ENCODE assay signal across 8 cellular contexts in the genomic region with DNA sequence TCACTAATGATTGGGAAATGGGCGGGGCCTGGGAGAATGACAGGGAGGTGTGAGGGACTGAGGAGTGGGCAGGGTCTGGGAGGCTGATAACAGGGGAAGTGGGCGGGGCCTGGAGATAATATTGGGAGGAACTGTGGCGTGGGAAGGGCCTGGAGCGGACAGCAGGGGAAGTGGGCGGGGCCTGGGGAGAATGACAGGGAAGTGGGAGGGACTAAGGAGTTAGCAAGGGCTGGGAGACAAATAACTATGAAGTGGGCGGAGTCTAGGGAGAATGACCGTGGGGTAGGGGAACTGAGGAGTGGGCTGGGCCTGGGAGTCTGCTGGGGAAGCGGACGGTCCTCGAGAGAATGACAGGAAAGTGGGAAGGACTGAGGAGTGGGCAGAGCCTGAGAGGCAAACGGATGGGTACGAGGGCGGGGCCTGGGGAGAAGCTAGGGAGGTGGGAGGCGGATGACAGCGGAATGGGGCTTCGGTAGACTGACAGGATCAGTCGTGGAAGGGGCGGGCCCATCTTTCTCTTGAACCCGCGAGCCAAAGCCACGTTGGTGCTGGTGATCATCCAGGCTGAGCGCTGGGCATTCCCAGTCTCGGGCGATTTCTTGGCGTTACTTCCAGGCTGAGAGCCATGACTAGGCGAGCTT. TPM values are rescaled to one million over a fixed set of nuclear protein-coding genes. Genes with fewer than 3 reads are reported as not detected.
A peak's percentile ranks its signal among the peaks of the same experiment; 100 is the strongest.
DNase-seq lines count a peak whose midpoint lies in the region; ATAC-seq and TF ChIP-seq lines count a peak whose summit lies in the region.

No MANE protein-coding gene starts in this region.

- H3K4me1 ChIP-seq in ectodermal cell (ENCODE audit: control insufficient read depth, insufficient read depth, low read length) = no peaks in the 10 kb centered on the region

- peaks cover 7% of the 10 kb centered on the region for H3K27me3 ChIP-seq in ectodermal cell (ENCODE audit: control insufficient read depth, insufficient read depth, low read length, poor library complexity, severe bottlenecking)

- H3K9me3 ChIP-seq in ectodermal cell (ENCODE audit: control insufficient read depth, low read length) = no peaks in the 10 kb centered on the region

- DNase-seq in GM04503 (ENCODE audit: low read depth) (peak; percentile 64), NCI-H460 (ENCODE audit: extremely low read depth, low read depth) (peak; percentile 94), lower leg skin (ENCODE audit: low spot score in 2 of 2) (peak; percentile 95 to 98), T1000 (lab: John Stamatoyannopoulos, UW) (no peak)
- DNase-seq in activated CD4-positive, alpha-beta T cell treated with anti-CD3 and anti-CD28 coated beads, Interleukin-2, amount 50 U/mL, for 1 hour = peak; percentile 35
- DNase-seq in stimulated activated CD4-positive, alpha-beta T cell treated with anti-CD3 and anti-CD28 coated beads, Interleukin-4, amount 100 ng/mL, for 4 hours = peak; percentile 59 to 62

- H3K36me3 ChIP-seq in ectodermal cell (ENCODE audit: control insufficient read depth, insufficient read depth, low read length) = no peaks in the 10 kb centered on the region

- H3K4me3 ChIP-seq in ectodermal cell (ENCODE audit: insufficient read depth, low read depth, low read length) (peak overlapping the region; percentile 51), lower leg skin (ENCODE audit: low read depth, poor library complexity, severe bottlenecking) (peak overlapping the region; percentile 30)

- WGBS in ectodermal cell, 2 experiments = 4 to 5% methylated on average over 26 of the region's 26 CpGs
- WGBS in lower leg skin, 2 donors = 1 to 2% methylated on average over 25 of the region's 26 CpGs

- no peak overlapping the region for H3K27ac ChIP-seq in ectodermal cell (ENCODE audit: insufficient read depth, low read depth, low read length, poor library complexity, severe bottlenecking)

- intact Hi-C loops in lower leg skin (cut with DNase I; ENCODE audit: low total_unique reads) = loop anchor here (5.0 kb wide), 1 partner anchor 121 kb away; no protein-coding TSS in a partner anchor

- peak; percentile 49 for ATAC-seq in HG02642 (IDR thresholded peaks at IDR 0.05; ENCODE audit: poor library complexity, unreplicated experiment)

- no peak for TF ChIP-seq POLR2A in lower leg skin (IDR thresholded peaks at IDR 0.05)

- no peak for TF ChIP-seq CTCF in lower leg skin (IDR thresholded peaks at IDR 0.05)

RNA-seq across cellular contexts. Expression of a gene that starts 14.0 kb away (rescaled TPM):
- 4.4 and 6.5 TPM in 2 replicates for total RNA-seq in NCI-H460 (2014; rRNA removed; shearing (Covaris generic))
- 8.0 and 15.5 TPM in 2 replicates for polyA plus RNA-seq in NCI-H460 (2014; cell fraction: nucleus; rRNA removed)
- 12.6 TPM for polyA plus RNA-seq in ectodermal cell (2013, experiment 1 of 4)
- 15.5 TPM for polyA plus RNA-seq in ectodermal cell (2013, experiment 2 of 4)
- 13.0 TPM for polyA plus RNA-seq in ectodermal cell (2013, experiment 3 of 4)
- polyA plus RNA-seq in ectodermal cell (2013, experiment 4 of 4) = 14.7 TPM
- 10 to 100 TPM in 1 of 4 donors, 1 to 10 TPM in 2, under 1 TPM in 1; 0.99 to 17.0 (median 4.8) TPM for total RNA-seq in lower leg skin

RNA-seq across cellular contexts. Expression of a gene that starts 14.7 kb away (rescaled TPM):
- total RNA-seq in NCI-H460 (2014; rRNA removed; shearing (Covaris generic)) = 35.4 and 40.4 TPM in 2 replicates
- polyA plus RNA-seq in NCI-H460 (2014; cell fraction: nucleus; rRNA removed) = 42.0 and 49.5 TPM in 2 replicates
- 0.72 TPM for polyA plus RNA-seq in ectodermal cell (2013, experiment 1 of 4)
- polyA plus RNA-seq in ectodermal cell (2013, experiment 2 of 4) = 0.37 TPM
- polyA plus RNA-seq in ectodermal cell (2013, experiment 3 of 4) = 1.1 TPM
- 0.57 TPM for polyA plus RNA-seq in ectodermal cell (2013, experiment 4 of 4)
- total RNA-seq in lower leg skin = 1 to 10 TPM; 1.2 to 1.7 (median 1.5) TPM

RNA-seq across cellular contexts. Expression of a gene that starts 34.6 kb away (rescaled TPM):
- 0.17 and 0.29 TPM in 2 replicates for total RNA-seq in NCI-H460 (2014; rRNA removed; shearing (Covaris generic))
- 0.28 TPM in 1 of 2 replicates, not detected in the other for polyA plus RNA-seq in NCI-H460 (2014; cell fraction: nucleus; rRNA removed)
- polyA plus RNA-seq in ectodermal cell (2013, experiment 1 of 4) = not detected
- 0.20 TPM for polyA plus RNA-seq in ectodermal cell (2013, experiment 2 of 4)
- not detected for polyA plus RNA-seq in ectodermal cell (2013, experiment 3 of 4)
- 0.24 TPM for polyA plus RNA-seq in ectodermal cell (2013, experiment 4 of 4)
- total RNA-seq in lower leg skin = 1 to 10 TPM in 2 of 4 donors, under 1 TPM in 2; 0.61 to 1.9 (median 1.2) TPM

RNA-seq across cellular contexts. Expression of a gene that starts 52.1 kb away (rescaled TPM):
- 0.20 TPM in 1 of 2 replicates, not detected in the other for total RNA-seq in NCI-H460 (2014; rRNA removed; shearing (Covaris generic))
- 0.24 TPM in 1 of 2 replicates, not detected in the other for polyA plus RNA-seq in NCI-H460 (2014; cell fraction: nucleus; rRNA removed)
- polyA plus RNA-seq in ectodermal cell (2013, experiment 1 of 4) = not detected
- polyA plus RNA-seq in ectodermal cell (2013, experiment 2 of 4) = 0.36 TPM
- 0.43 TPM for polyA plus RNA-seq in ectodermal cell (2013, experiment 3 of 4)
- 0.28 TPM for polyA plus RNA-seq in ectodermal cell (2013, experiment 4 of 4)
- 100 to 1,000 TPM in 1 of 4 donors, 10 to 100 TPM in 3; 75.7 to 124 (median 88.7) TPM for total RNA-seq in lower leg skin

RNA-seq across cellular contexts. Expression of a gene that starts 56.5 kb away (rescaled TPM):
- 13.3 and 14.1 TPM in 2 replicates for total RNA-seq in NCI-H460 (2014; rRNA removed; shearing (Covaris generic))
- 20.5 and 24.2 TPM in 2 replicates for polyA plus RNA-seq in NCI-H460 (2014; cell fraction: nucleus; rRNA removed)
- polyA plus RNA-seq in ectodermal cell (2013, experiment 1 of 4) = 56.6 TPM
- polyA plus RNA-seq in ectodermal cell (2013, experiment 2 of 4) = 52.7 TPM
- polyA plus RNA-seq in ectodermal cell (2013, experiment 3 of 4) = 40.9 TPM
- 44.1 TPM for polyA plus RNA-seq in ectodermal cell (2013, experiment 4 of 4)
- 100 to 1,000 TPM in 1 of 4 donors, 10 to 100 TPM in 3; 60.9 to 102 (median 76.0) TPM for total RNA-seq in lower leg skin

Comparison
In these comparisons a context has a peak if more than half of its experiments do, and no peak if none do; other contexts are left out.
1. RNA of a gene that starts 14.7 kb away (total RNA-seq): 35.4 to 40.4 TPM in NCI-H460; 1.2 to 1.7 TPM in lower leg skin; every median in the first group is over 10 times any median in the second.